8 cellular contexts compared by ENCODE assay signal in the genomic region with DNA sequence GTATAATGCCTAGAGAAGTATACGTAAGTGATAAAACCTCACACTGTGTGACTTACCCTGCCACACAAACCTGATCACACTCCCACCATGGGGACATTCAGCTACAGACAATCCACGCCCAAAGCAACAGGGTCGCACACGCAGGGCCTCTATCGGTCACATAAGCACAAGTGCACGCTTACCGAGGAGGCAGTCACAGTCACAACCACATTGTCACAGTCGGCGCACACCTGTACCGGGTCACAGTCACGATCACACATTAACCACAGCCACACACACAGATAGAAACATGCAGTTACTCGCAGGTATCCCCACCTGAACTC. TPM values are rescaled to one million over a fixed set of nuclear protein-coding genes. Genes with fewer than 3 reads are reported as not detected.
DNase-seq lines count a peak whose midpoint lies in the region; ATAC-seq, FAIRE-seq and TF ChIP-seq lines count a peak whose summit lies in the region.

No MANE protein-coding gene starts in this region.

- H3K27me3 ChIP-seq in CD4-positive, alpha-beta memory T cell (ENCODE audit: insufficient read depth, low read length), result no peaks in the 10 kb centered on the region
- no peaks in the 10 kb centered on the region for H3K27me3 ChIP-seq in colonic mucosa

- peak overlapping the region; percentile 97 to 100 (median 98) for H3K4me3 Mint-ChIP-seq in CD4-positive, alpha-beta memory T cell

- H3K4me3 ChIP-seq in CD4-positive, alpha-beta memory T cell (ENCODE audit: low read length in 2 of 2), result peak overlapping the region; percentile 92 to 99
- H3K4me3 ChIP-seq in SK-N-MC (peak overlapping the region; percentile 85), colonic mucosa (peak overlapping the region; percentile 65), mesodermal cell (ENCODE audit: extremely low read depth, insufficient read depth, low read length, poor library complexity, severe bottlenecking) (peak overlapping the region; percentile 70)

- H3K27ac ChIP-seq in CD4-positive, alpha-beta memory T cell (ENCODE audit: low read depth, low read length), result peak overlapping the region; percentile 93
- H3K27ac ChIP-seq in SK-N-MC (peak overlapping the region; percentile 91), colonic mucosa (peak overlapping the region; percentile 87), mesodermal cell (ENCODE audit: low read depth, low read length, severe bottlenecking) (no peak overlapping the region), temporal lobe (ENCODE audit: low read depth, low read length) (peak overlapping the region; percentile 94)

- peaks cover 24% of the 10 kb centered on the region for H3K4me1 ChIP-seq in CD4-positive, alpha-beta memory T cell (ENCODE audit: insufficient read depth, low read length)
- no peaks in the 10 kb centered on the region for H3K4me1 ChIP-seq in colonic mucosa
- no peaks in the 10 kb centered on the region for H3K4me1 ChIP-seq in mesodermal cell (ENCODE audit: control insufficient read depth, insufficient read depth, low read length, poor library complexity, severe bottlenecking)

- WGBS in mesodermal cell (ENCODE audit: insufficient coverage in 2 of 2), 2 experiments, result 0 to 5% methylated on average over 5 to 11 of the region's 12 CpGs

- intact Hi-C loops in CD4-positive, alpha-beta memory T cell (cut with micrococcal nuclease), result loop anchor here (1.0 to 5.0 kb wide), 10 partner anchors 40 to 428 kb away; a partner anchor contains a TSS
- intact Hi-C loops in colonic mucosa (cut with DNase I), result no loop called here

- no peaks in the 10 kb centered on the region for H3K9me3 ChIP-seq in CD4-positive, alpha-beta memory T cell (ENCODE audit: control insufficient read depth in 1 of 2, low read length in 2 of 2)
- H3K9me3 ChIP-seq in SK-N-MC (ENCODE audit: low read depth, low read length) (peaks cover 3% of the 10 kb centered on the region; the same call in 1 of the 2 replicates), colonic mucosa (no peaks in the 10 kb centered on the region), mesodermal cell (ENCODE audit: control insufficient read depth, low read length) (peaks cover 15% of the 10 kb centered on the region)

- peaks cover 22 to 36% (median 28%) of the 10 kb centered on the region in 4 donors for H3K4me1 Mint-ChIP-seq in CD4-positive, alpha-beta memory T cell

- H3K9ac ChIP-seq in SK-N-MC (ENCODE audit: insufficient read length), result peak overlapping the region; percentile 90
- peak overlapping the region; percentile 90 to 93 for H3K9ac ChIP-seq in colonic mucosa (ENCODE audit: low read depth in 2 of 2, low read length in 2 of 2)

- DNase-seq in CD4-positive, alpha-beta memory T cell, result peak in 1 of 5 donors; percentile 81
- DNase-seq in GM19239 (ENCODE audit: insufficient read length, low spot score) (peak; percentile 21), SK-N-MC (ENCODE audit: low read depth, low spot score) (no peak), colonic mucosa (no peak), islet precursor cell (no peak)

- peak; percentile 15 for ATAC-seq in HG03565 (IDR thresholded peaks at IDR 0.05; ENCODE audit: unreplicated experiment)

- no peaks in the 10 kb centered on the region for H3K27me3 Mint-ChIP-seq in CD4-positive, alpha-beta memory T cell

- TF ChIP-seq CTCF in colonic mucosa (IDR thresholded peaks at IDR 0.05), result no peak

- H3K36me3 Mint-ChIP-seq in CD4-positive, alpha-beta memory T cell, result peaks cover 12 to 29% of the 10 kb centered on the region in 2 donors

- POLR2A ChIA-PET in CD4-positive, alpha-beta memory T cell (lab: Charles Lee; ENCODE audit: partially characterized antibody), result interaction anchor here (0.6 to 4.0 kb wide), 24 partner anchors 13 to 1106 kb away, joined by 3 to 51 read pairs (median 4); a partner anchor contains a TSS

- FAIRE-seq in GM19239 (lab: Jason Lieb, UNC), result no peak

- peak overlapping the region; percentile 98 to 99 (median 98) for H3K27ac Mint-ChIP-seq in CD4-positive, alpha-beta memory T cell

- peaks cover 0 to 36% (median 7%) of the 10 kb centered on the region in 8 donors for H3K9me3 Mint-ChIP-seq in CD4-positive, alpha-beta memory T cell

- CTCF ChIA-PET in CD4-positive, alpha-beta memory T cell (lab: Charles Lee; ENCODE audit: partially characterized antibody), result interaction anchor here (0.9 to 1.7 kb wide), 3 partner anchors 70 to 274 kb away, joined by 3 to 4 read pairs (median 4); a partner anchor contains a TSS

- no peaks in the 10 kb centered on the region for H3K36me3 ChIP-seq in CD4-positive, alpha-beta memory T cell (ENCODE audit: insufficient read depth, low read length)
- H3K36me3 ChIP-seq in SK-N-MC (ENCODE audit: insufficient read depth, low read length) (peaks cover 3% of the 10 kb centered on the region; the same call in 1 of the 2 replicates), colonic mucosa (no peaks in the 10 kb centered on the region), mesodermal cell (ENCODE audit: control insufficient read depth, insufficient read depth, low read length) (peaks cover 15% of the 10 kb centered on the region)

RNA-seq across cellular contexts. Expression of a gene that starts 0.6 kb away (rescaled TPM):
- total RNA-seq in CD4-positive, alpha-beta memory T cell, result 10 to 100 TPM; 25.9 to 30.6 TPM
- polyA plus RNA-seq in CD4-positive, alpha-beta memory T cell, result 10 to 100 TPM; 10.9 to 19.3 TPM
- total RNA-seq in colonic mucosa (1 to 10 TPM; 5.0 to 6.7 TPM), temporal lobe (45.0 TPM)
- polyA plus RNA-seq in mesodermal cell (2013, experiment 1 of 2), result 7.1 TPM
- polyA plus RNA-seq in mesodermal cell (2013, experiment 2 of 2), result 6.1 TPM

RNA-seq across cellular contexts. Expression of a gene that starts 39.3 kb away (rescaled TPM):
- 10 to 100 TPM; 15.4 to 18.8 TPM for total RNA-seq in CD4-positive, alpha-beta memory T cell
- 10 to 100 TPM in 1 of 2 donors, 1 to 10 TPM in 1; 6.4 to 11.3 TPM for polyA plus RNA-seq in CD4-positive, alpha-beta memory T cell
- total RNA-seq in colonic mucosa (1 to 10 TPM; 4.8 to 6.4 TPM), temporal lobe (31.0 TPM)
- 14.1 TPM for polyA plus RNA-seq in mesodermal cell (2013, experiment 1 of 2)
- 17.4 TPM for polyA plus RNA-seq in mesodermal cell (2013, experiment 2 of 2)
